ENCODE assay signal across 10 cellular contexts in genomic region chr4:165331823-165332222, GRCh38. TPM values are rescaled to one million over a fixed set of nuclear protein-coding genes. Genes with fewer than 3 reads are reported as not detected.
DNase-seq lines count a peak whose midpoint lies in the region; TF ChIP-seq lines count a peak whose summit lies in the region.
"Had no signal": no experiment of that assay in that cellular context is flagged by ENCODE, and none has a peak within 500 bp of the region (broad histone marks: within the 10 kb centered on the region; RNA-seq: fewer than 3 reads in every experiment).

No MANE protein-coding gene starts in this region.

- peaks cover 52% of the 10 kb centered on the region for H3K36me3 Mint-ChIP-seq in activated CD4-positive, alpha-beta memory T cell treated with anti-CD3 and anti-CD28 coated beads, Interleukin-2, amount 10 ng/mL, durations not matched to agents 7 days and 5 days (ENCODE audit: low read depth)
- H3K36me3 Mint-ChIP-seq in activated CD4-positive, alpha-beta memory T cell treated with anti-CD3 and anti-CD28 coated beads for 36 hours, result peaks cover 44% of the 10 kb centered on the region

- POLR2A ChIA-PET in activated CD4-positive, alpha-beta memory T cell treated with anti-CD3 and anti-CD28 coated beads, Interleukin-2, amount 10 ng/mL, durations not matched to agents 7 days and 5 days (lab: Charles Lee), result no interaction called here
- POLR2A ChIA-PET in activated CD4-positive, alpha-beta memory T cell treated with anti-CD3 and anti-CD28 coated beads for 36 hours (lab: Charles Lee), result no interaction called here

- H3K27me3 ChIP-seq in SU-DHL-6 (ENCODE audit: low read length), result no peaks in the 10 kb centered on the region

- no peaks in the 10 kb centered on the region for H3K9me3 ChIP-seq in SU-DHL-6 (ENCODE audit: insufficient read depth, low read length)

- DNase-seq in activated CD4-positive, alpha-beta memory T cell treated with anti-CD3 and anti-CD28 coated beads, Interleukin-2, amount 10 ng/mL, durations not matched to agents 7 days and 5 days, result no peak
- no peak for DNase-seq in activated CD4-positive, alpha-beta memory T cell treated with anti-CD3 and anti-CD28 coated beads for 36 hours
- DNase-seq in fibroblast of pulmonary artery (ENCODE audit: low read depth), result no peak
- no peak for DNase-seq in retinal pigment epithelial cell (ENCODE audit: low read depth)
- DNase-seq in D341Med (ENCODE audit: low spot score), result no peak
- DNase-seq in LoVo (ENCODE audit: low spot score), result no peak
- DNase-seq in SKM-1 (lab: John Stamatoyannopoulos, UW; ENCODE audit: unreplicated experiment), result no peak
- DNase-seq: activated B cell treated with CpG ODN at 0.5 μM for 24 hours, occipital lobe had no signal

- no peak overlapping the region for H3K4me3 ChIP-seq in SU-DHL-6 (ENCODE audit: insufficient read depth, low read length, poor library complexity, severe bottlenecking)
- peak overlapping the region; percentile 85 for H3K4me3 ChIP-seq in fibroblast of pulmonary artery (replicated peaks; ENCODE audit: low read depth, low read length)
- H3K4me3 ChIP-seq in retinal pigment epithelial cell (ENCODE audit: low read length), result peak overlapping the region; percentile 96

- peaks cover 75% of the 10 kb centered on the region for H4K20me1 ChIP-seq in SU-DHL-6 (ENCODE audit: low read depth, low read length)

- no peak overlapping the region for H3K27ac ChIP-seq in SU-DHL-6 (ENCODE audit: low read depth, low read length)

- peaks cover 48% of the 10 kb centered on the region for H3K4me1 Mint-ChIP-seq in activated CD4-positive, alpha-beta memory T cell treated with anti-CD3 and anti-CD28 coated beads, Interleukin-2, amount 10 ng/mL, durations not matched to agents 7 days and 5 days
- peaks cover 38% of the 10 kb centered on the region for H3K4me1 Mint-ChIP-seq in activated CD4-positive, alpha-beta memory T cell treated with anti-CD3 and anti-CD28 coated beads for 36 hours (ENCODE audit: low read depth)

- CTCF ChIA-PET in activated CD4-positive, alpha-beta memory T cell treated with anti-CD3 and anti-CD28 coated beads, Interleukin-2, amount 10 ng/mL, durations not matched to agents 7 days and 5 days (lab: Charles Lee), result interaction anchor here (2.9 kb wide), 1 partner anchor 219 kb away, joined by 9 read pairs; the partner anchor contains the start of gene TMEM192
- CTCF ChIA-PET in activated CD4-positive, alpha-beta memory T cell treated with anti-CD3 and anti-CD28 coated beads for 36 hours (lab: Charles Lee), result interaction anchor here (1.1 to 2.2 kb wide), 2 partner anchors 128 to 200 kb away, joined by 3 to 8 read pairs; no protein-coding TSS in a partner anchor

- peaks cover 93% of the 10 kb centered on the region for H3K79me2 ChIP-seq in SU-DHL-6 (ENCODE audit: insufficient read depth, low read length)

- TF ChIP-seq CTCF in SU-DHL-6 (IDR thresholded peaks at IDR 0.05; ENCODE audit: insufficient read depth, low read length, poor library complexity, severe bottlenecking), result no peak
- TF ChIP-seq CTCF in fibroblast of pulmonary artery (IDR thresholded peaks at IDR 0.05; ENCODE audit: low read length, missing control alignments), result no peak
- TF ChIP-seq CTCF in retinal pigment epithelial cell (conservative IDR thresholded peaks at IDR 0.05; ENCODE audit: low read depth, low read length), result no peak

- H3K36me3 ChIP-seq in SU-DHL-6 (ENCODE audit: low read length), result peaks cover 62% of the 10 kb centered on the region

- H2AFZ ChIP-seq in SU-DHL-6 (ENCODE audit: low read depth, low read length, severe bottlenecking), result no peak overlapping the region

- peak overlapping the region; percentile 33 for H3K4me3 Mint-ChIP-seq in activated CD4-positive, alpha-beta memory T cell treated with anti-CD3 and anti-CD28 coated beads, Interleukin-2, amount 10 ng/mL, durations not matched to agents 7 days and 5 days
- no peak overlapping the region for H3K4me3 Mint-ChIP-seq in activated CD4-positive, alpha-beta memory T cell treated with anti-CD3 and anti-CD28 coated beads for 36 hours

- H3K4me2 ChIP-seq in SU-DHL-6 (ENCODE audit: low read depth, low read length, poor library complexity, severe bottlenecking), result peak overlapping the region; percentile 84

- H3K9ac ChIP-seq in SU-DHL-6 (ENCODE audit: low read length), result no peak overlapping the region

- intact Hi-C loops in activated CD4-positive, alpha-beta memory T cell treated with anti-CD3 and anti-CD28 coated beads for 36 hours (cut with micrococcal nuclease), result loop anchor here (1.0 kb wide), 1 partner anchor 201 kb away; no protein-coding TSS in a partner anchor

- H3F3A ChIP-seq in SU-DHL-6 (ENCODE audit: insufficient read depth), result peaks cover 22% of the 10 kb centered on the region; the same call in 1 of the 2 replicates

- H3K9me2 ChIP-seq in SU-DHL-6 (replicated peaks; ENCODE audit: insufficient read depth, low read length), result no peaks in the 10 kb centered on the region

- H3K27me3 Mint-ChIP-seq in activated CD4-positive, alpha-beta memory T cell treated with anti-CD3 and anti-CD28 coated beads, Interleukin-2, amount 10 ng/mL, durations not matched to agents 7 days and 5 days, result no peaks in the 10 kb centered on the region
- no peaks in the 10 kb centered on the region for H3K27me3 Mint-ChIP-seq in activated CD4-positive, alpha-beta memory T cell treated with anti-CD3 and anti-CD28 coated beads for 36 hours
- H3K27me3 Mint-ChIP-seq: activated B cell treated with CpG ODN at 0.5 μM for 24 hours had no signal

- no peaks in the 10 kb centered on the region for H3K9me3 Mint-ChIP-seq in activated CD4-positive, alpha-beta memory T cell treated with anti-CD3 and anti-CD28 coated beads, Interleukin-2, amount 10 ng/mL, durations not matched to agents 7 days and 5 days
- H3K9me3 Mint-ChIP-seq in activated CD4-positive, alpha-beta memory T cell treated with anti-CD3 and anti-CD28 coated beads for 36 hours, result no peaks in the 10 kb centered on the region
- H3K9me3 Mint-ChIP-seq: activated B cell treated with CpG ODN at 0.5 μM for 24 hours had no signal

- H3K27ac Mint-ChIP-seq in activated CD4-positive, alpha-beta memory T cell treated with anti-CD3 and anti-CD28 coated beads, Interleukin-2, amount 10 ng/mL, durations not matched to agents 7 days and 5 days, result no peak overlapping the region
- H3K27ac Mint-ChIP-seq in activated CD4-positive, alpha-beta memory T cell treated with anti-CD3 and anti-CD28 coated beads for 36 hours, result no peak overlapping the region
- H3K27ac Mint-ChIP-seq: activated B cell treated with CpG ODN at 0.5 μM for 24 hours had no signal

RNA-seq across cellular contexts. Expression of gene MSMO1, which starts 4.4 kb away (rescaled TPM):
- 100 to 1,000 TPM in 1 of 2 experiments, 10 to 100 TPM in 1; 95.1 to 101 TPM for total RNA-seq in activated CD4-positive, alpha-beta memory T cell treated with anti-CD3 and anti-CD28 coated beads, Interleukin-2, amount 10 ng/mL, durations not matched to agents 7 days and 5 days
- 10 to 100 TPM; 63.7 to 67.1 TPM for total RNA-seq in activated CD4-positive, alpha-beta memory T cell treated with anti-CD3 and anti-CD28 coated beads for 36 hours

RNA-seq across cellular contexts. Expression of gene CPE, which starts 47.0 kb away (rescaled TPM):
- total RNA-seq in activated CD4-positive, alpha-beta memory T cell treated with anti-CD3 and anti-CD28 coated beads, Interleukin-2, amount 10 ng/mL, durations not matched to agents 7 days and 5 days, result not detected
- not detected for total RNA-seq in activated CD4-positive, alpha-beta memory T cell treated with anti-CD3 and anti-CD28 coated beads for 36 hours
- total RNA-seq: activated B cell treated with CpG ODN at 0.5 μM for 24 hours had no signal
